Comparison of ENCODE assay signal across 20 cellular contexts in the genomic region with DNA sequence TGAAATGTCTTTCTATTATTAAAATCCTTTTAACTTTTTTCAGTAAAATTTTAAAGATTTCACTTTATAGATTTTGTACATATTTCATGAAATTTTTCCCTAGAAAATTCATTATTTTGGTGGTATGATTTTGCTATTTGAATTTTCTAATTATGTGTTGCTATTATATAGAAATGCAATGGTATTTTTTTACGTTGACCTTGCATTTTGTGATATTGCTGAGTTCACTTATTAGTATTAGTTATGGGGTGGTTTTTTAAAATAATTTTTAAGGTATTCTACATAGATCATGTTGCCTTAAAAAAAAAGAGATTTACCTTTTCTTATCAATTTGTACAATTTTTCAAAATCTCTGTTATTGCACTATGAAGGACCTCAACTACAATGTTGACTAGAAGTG.
DNase-seq lines count a peak whose midpoint lies in the region; ATAC-seq, FAIRE-seq and TF ChIP-seq lines count a peak whose summit lies in the region.
"Had no signal": no experiment of that assay in that cellular context is flagged by ENCODE, and none has a peak within 500 bp of the region (broad histone marks: within the 10 kb centered on the region; RNA-seq: fewer than 3 reads in every experiment).

No MANE protein-coding gene starts in this region.

- CTCF ChIA-PET in IMR-90 (lab: Yijun Ruan, JAX) = interaction anchor here (0.7 kb wide), 1 partner anchor 292 kb away, joined by 3 read pairs; no protein-coding TSS in a partner anchor
- CTCF ChIA-PET in K562 (lab: Yijun Ruan, JAX; ENCODE audit: low intra/inter-chr PET ratio) = no interaction called here

- H3K18ac ChIP-seq in IMR-90 (ENCODE audit: low read depth, low read length) = no peak overlapping the region

- H2AFZ ChIP-seq in IMR-90 (replicated peaks; ENCODE audit: low read length, poor library complexity) = no peak overlapping the region
- H2AFZ ChIP-seq in K562 (ENCODE audit: low read depth, low read length) = no peak overlapping the region

- H4K5ac ChIP-seq in IMR-90 (ENCODE audit: low read depth, low read length) = no peak overlapping the region

- DNase-seq in IMR-90 (no peak), K562 (ENCODE audit: extremely low read depth in 1 of 4, low spot score in 3 of 4) (no peak), frontal cortex (ENCODE audit: low spot score in 2 of 2) (no peak), right atrium auricular region (ENCODE audit: low spot score) (no peak)
- DNase-seq: CD4-positive, CD25-positive, alpha-beta regulatory T cell; CD8-positive, alpha-beta memory T cell; DMS 273 treated with DMSO at 0.1 percent for 48 hours; DMS79; EL; GDM1; GOT3; HFFc6 had no signal

- no peak overlapping the region for H2AK5ac ChIP-seq in IMR-90 (ENCODE audit: low read depth, low read length)

- H3K4me1 ChIP-seq in IMR-90 (ENCODE audit: control insufficient read depth, insufficient read depth, low read length) (peaks cover 1% of the 10 kb centered on the region; the same call in 1 of the 2 replicates), K562 (replicated peaks in 1 of 2; ENCODE audit: control insufficient read depth in 2 of 2, insufficient read depth in 2 of 2, low read length in 2 of 2) (no peaks in the 10 kb centered on the region), right atrium auricular region (no peaks in the 10 kb centered on the region)
- H3K4me1 ChIP-seq: HAP-1 had no signal

- H3K4ac ChIP-seq in IMR-90 (ENCODE audit: low read depth, low read length) = no peak overlapping the region

- H3K23ac ChIP-seq in IMR-90 (ENCODE audit: low read depth, low read length) = no peak overlapping the region

- no peaks in the 10 kb centered on the region for H3K27me3 ChIP-seq in IMR-90 (ENCODE audit: control insufficient read depth, insufficient read depth, low read length)
- H3K27me3 ChIP-seq in K562 (ENCODE audit: control insufficient read depth in 2 of 2, insufficient read depth in 2 of 2, low read length in 2 of 2) = no peaks in the 10 kb centered on the region
- H3K27me3 ChIP-seq in right atrium auricular region = no peaks in the 10 kb centered on the region
- H3K27me3 ChIP-seq: BLaER1 had no signal

- FAIRE-seq in K562 (lab: Jason Lieb, UNC) (no peak), frontal cortex (lab: Jason Lieb, UNC) (peak; percentile 63)
- FAIRE-seq: D721Med, GM12878, GM18507 had no signal

- dilution Hi-C loops in IMR-90 (cut with HindIII; ENCODE audit: low sequenced_read_pairs, unreplicated experiment) = no loop called here

- no peak for TF ChIP-seq EP300 in K562 (IDR thresholded peaks at IDR 0.05; ENCODE audit: low read length)

- no peak overlapping the region for H3K14ac ChIP-seq in IMR-90 (replicated peaks; ENCODE audit: low read depth, low read length)

- no peak overlapping the region for H4K8ac ChIP-seq in IMR-90 (ENCODE audit: low read depth in 2 of 2, low read length in 2 of 2)

- no peak overlapping the region for H2AK9ac ChIP-seq in IMR-90 (replicated peaks; ENCODE audit: low read depth, low read length, poor library complexity)

- H3K79me2 ChIP-seq in K562 (ENCODE audit: control insufficient read depth, insufficient read depth, low read length) = no peaks in the 10 kb centered on the region

- no peak overlapping the region for H3K4me2 ChIP-seq in IMR-90 (ENCODE audit: low read depth, low read length)
- no peak overlapping the region for H3K4me2 ChIP-seq in K562 (ENCODE audit: insufficient read depth, low read length)
- H3K4me2 ChIP-seq: BLaER1 had no signal

- TF ChIP-seq POLR2A in IMR-90 (IDR thresholded peaks at IDR 0.05; ENCODE audit: low read depth, low read length) = no peak
- TF ChIP-seq POLR2A in K562 (conservative IDR thresholded peaks at IDR 0.05) = no peak

- POLR2A ChIA-PET in IMR-90 (lab: Charles Lee; ENCODE audit: unreplicated experiment) = no interaction called here
- POLR2A ChIA-PET in K562 (lab: Yijun Ruan, JAX) = no interaction called here

- TF ChIP-seq CTCF in IMR-90 (conservative IDR thresholded peaks at IDR 0.05; ENCODE audit: low read depth, low read length) (no peak), K562 (IDR thresholded peaks at IDR 0.05 in 2 of 3, conservative IDR thresholded peaks at IDR 0.05 in 1 of 3; ENCODE audit: insufficient read depth in 2 of 3, low read depth in 1 of 3, low read length in 3 of 3) (no peak), right atrium auricular region (IDR thresholded peaks at IDR 0.05) (no peak)

- no peak overlapping the region for H3K56ac ChIP-seq in IMR-90 (ENCODE audit: extremely low read depth, insufficient read depth, low read length)

- H2BK120ac ChIP-seq in IMR-90 (ENCODE audit: low read depth, low read length) = no peak overlapping the region

- H3K9ac ChIP-seq in IMR-90 (ENCODE audit: low read depth, low read length) (no peak overlapping the region), K562 (ENCODE audit: insufficient read depth in 1 of 2, low read depth in 2 of 2, low read length in 2 of 2) (no peak overlapping the region)
- H3K9ac ChIP-seq: BLaER1 had no signal

- no peak for TF ChIP-seq RAD21 in IMR-90 (IDR thresholded peaks at IDR 0.05; ENCODE audit: low read length)
- TF ChIP-seq RAD21 in K562 (CRISPR knock-in tag; conservative IDR thresholded peaks at IDR 0.05 in 1 of 2, IDR thresholded peaks at IDR 0.05 in 1 of 2) = no peak

- H2BK20ac ChIP-seq in IMR-90 (ENCODE audit: low read depth, low read length) = no peak overlapping the region

- H3K9me3 ChIP-seq in IMR-90 (ENCODE audit: control insufficient read depth, insufficient read depth, low read length) (no peaks in the 10 kb centered on the region), K562 (replicated peaks; ENCODE audit: control insufficient read depth, insufficient read depth, low read depth, low read length) (no peaks in the 10 kb centered on the region), right atrium auricular region (no peaks in the 10 kb centered on the region)
- H3K9me3 ChIP-seq: HAP-1 had no signal

- no peak for ATAC-seq in IMR-90 (ENCODE audit: low read depth)
- ATAC-seq in K562 = no peak
- no peak for ATAC-seq in HG02571 (IDR thresholded peaks at IDR 0.05; ENCODE audit: unreplicated experiment)
- ATAC-seq in GM21447 (IDR thresholded peaks at IDR 0.05; ENCODE audit: unreplicated experiment) = no peak
- ATAC-seq: GM12878 had no signal

- no CpG with 5 or more reads among the region's 1 CpG for WGBS in IMR-90 (ENCODE audit: extremely low coverage in 2 of 2, insufficient read length in 1 of 2), 2 experiments
- 0% methylated on average over 1 of the region's 1 CpG for WGBS in K562 (ENCODE audit: insufficient coverage, low coverage, missing lambda C conversion rate)

- no peak overlapping the region for H4K91ac ChIP-seq in IMR-90 (ENCODE audit: insufficient read depth, low read depth, low read length)

- no peak overlapping the region for H2BK5ac ChIP-seq in IMR-90 (ENCODE audit: low read depth, low read length, poor library complexity, severe bottlenecking)

- H3K4me3 ChIP-seq in IMR-90 (ENCODE audit: insufficient read depth, low read depth, low read length) (no peak overlapping the region), K562 (no peak overlapping the region), right atrium auricular region (no peak overlapping the region)
- H3K4me3 ChIP-seq: BLaER1, GM12878, HAP-1 had no signal

- no peaks in the 10 kb centered on the region for H3K79me1 ChIP-seq in IMR-90 (ENCODE audit: low read depth in 1 of 2, low read length in 2 of 2)

- H4K20me1 ChIP-seq in IMR-90 (ENCODE audit: insufficient read depth, low read length) (no peaks in the 10 kb centered on the region), K562 (replicated peaks; ENCODE audit: control insufficient read depth, insufficient read depth, low read length) (no peaks in the 10 kb centered on the region)
- H4K20me1 ChIP-seq: BLaER1 had no signal

- H2BK15ac ChIP-seq in IMR-90 (ENCODE audit: low read depth, low read length) = no peak overlapping the region

- H3K27ac ChIP-seq in IMR-90 (ENCODE audit: insufficient read depth, low read length) (no peak overlapping the region), K562 (ENCODE audit: extremely low read depth, low read depth, low read length) (no peak overlapping the region), right atrium auricular region (no peak overlapping the region)
- H3K27ac ChIP-seq: BLaER1, C4-2B had no signal

- in situ Hi-C loops in IMR-90 (cut with MboI; ENCODE audit: low sequenced_read_pairs) = no loop called here
- in situ Hi-C loops in K562 (cut with MboI) = no loop called here

- H3K36me3 ChIP-seq in IMR-90 (ENCODE audit: control insufficient read depth, insufficient read depth, low read length) = no peaks in the 10 kb centered on the region
- no peaks in the 10 kb centered on the region for H3K36me3 ChIP-seq in K562 (ENCODE audit: control insufficient read depth, insufficient read depth, low read length)
- no peaks in the 10 kb centered on the region for H3K36me3 ChIP-seq in right atrium auricular region
- H3K36me3 ChIP-seq: BLaER1, HAP-1 had no signal

- BruUV-seq in IMR-90 (replicated peaks; lab: Mats Ljungman, UMichigan) (no TSS peak), K562 (replicated peaks; lab: Mats Ljungman, UMichigan) (no TSS peak)

- no peaks in the 10 kb centered on the region for H3K9me1 ChIP-seq in IMR-90 (ENCODE audit: insufficient read depth, low read length)
- H3K9me1 ChIP-seq in K562 (ENCODE audit: control insufficient read depth, insufficient read depth, low read length) = no peaks in the 10 kb centered on the region

- intact Hi-C loops in IMR-90 (cut with micrococcal nuclease) (loop anchor here (10.0 kb wide), 1 partner anchor 74 kb away; no protein-coding TSS in a partner anchor), K562 (cut with micrococcal nuclease) (no loop called here)

TF ChIP-seq in IMR-90, 13 proteins besides CTCF, POLR2A, EP300 and RAD21:
- no peak for TF ChIP-seq RFX5 (IDR thresholded peaks at IDR 0.05; ENCODE audit: low read depth, low read length)
- peak; percentile 77 for TF ChIP-seq MAFK (IDR thresholded peaks at IDR 0.05; ENCODE audit: low read depth, low read length)
- TF ChIP-seq NFE2L2 (IDR thresholded peaks at IDR 0.05; ENCODE audit: low read depth, low read length) = no peak
- no peak for TF ChIP-seq CHD1 (IDR thresholded peaks at IDR 0.05; ENCODE audit: low read depth, low read length)
TF ChIP-seq in IMR-90: peak in this region for 1.

TF ChIP-seq in K562, 482 proteins besides CTCF, POLR2A, EP300 and RAD21 (continues in another document):
- TF ChIP-seq MED1 (CRISPR knock-in tag; IDR thresholded peaks at IDR 0.05; ENCODE audit: borderline replicate concordance) (no peak), GATAD2A (IDR thresholded peaks at IDR 0.05) (no peak), ZNF436 (CRISPR knock-in tag; IDR thresholded peaks at IDR 0.05) (no peak)
- TF ChIP-seq, protein P1, sequence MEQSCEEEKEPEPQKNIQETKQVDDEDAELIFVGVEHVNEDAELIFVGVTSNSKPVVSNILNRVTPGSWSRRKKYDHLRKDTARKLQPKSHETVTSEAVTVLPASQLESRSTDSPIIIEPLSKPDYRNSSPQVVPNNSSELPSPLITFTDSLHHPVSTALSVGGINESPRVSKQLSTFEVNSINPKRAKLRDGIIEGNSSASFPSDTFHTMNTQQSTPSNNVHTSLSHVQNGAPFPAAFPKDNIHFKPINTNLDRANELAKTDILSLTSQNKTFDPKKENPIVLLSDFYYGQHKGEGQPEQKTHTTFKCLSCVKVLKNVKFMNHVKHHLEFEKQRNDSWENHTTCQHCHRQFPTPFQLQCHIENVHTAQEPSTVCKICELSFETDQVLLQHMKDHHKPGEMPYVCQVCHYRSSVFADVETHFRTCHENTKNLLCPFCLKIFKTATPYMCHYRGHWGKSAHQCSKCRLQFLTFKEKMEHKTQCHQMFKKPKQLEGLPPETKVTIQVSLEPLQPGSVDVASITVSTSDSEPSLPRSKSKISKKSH (CRISPR knock-in tag; IDR thresholded peaks at IDR 0.05) = no peak
